8 cellular contexts compared by ENCODE assay signal in the genomic region with DNA sequence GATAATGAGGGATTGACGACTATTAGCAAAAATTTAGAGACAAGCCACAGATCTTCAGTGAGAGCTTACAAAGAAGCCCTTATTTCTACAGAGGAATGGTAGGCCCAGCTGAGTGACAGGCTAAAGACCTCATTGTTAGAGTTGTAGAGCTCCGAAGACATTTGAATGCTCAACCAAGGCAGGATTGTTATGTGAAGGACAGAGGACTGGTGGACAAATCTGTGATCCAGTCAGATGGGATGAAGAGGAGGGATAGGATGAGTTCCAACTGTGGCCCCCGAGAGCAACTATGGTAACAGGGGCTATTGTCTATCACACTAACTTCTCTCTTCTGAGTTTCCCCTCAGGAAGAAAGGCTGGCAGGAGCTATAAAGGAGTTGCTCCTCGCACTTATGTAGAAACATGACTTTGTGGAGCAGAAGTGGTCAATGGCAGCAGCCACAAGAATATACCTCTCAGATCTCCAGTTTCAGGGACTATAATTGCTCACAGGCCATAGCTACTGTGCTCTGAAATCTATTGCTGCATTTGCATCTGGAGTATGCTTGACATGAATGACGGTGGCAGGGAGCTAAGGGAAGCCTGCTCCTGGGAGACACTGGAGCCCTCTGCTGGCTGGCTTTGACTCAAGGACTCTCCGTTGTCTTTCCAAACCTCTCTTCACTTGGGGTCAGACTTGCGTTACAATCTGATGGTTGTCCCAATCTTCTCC. TPM values are rescaled to one million over a fixed set of nuclear protein-coding genes. Genes with fewer than 3 reads are reported as not detected.
A peak's percentile ranks its signal among the peaks of the same experiment; 100 is the strongest.
DNase-seq lines count a peak whose midpoint lies in the region; ATAC-seq and TF ChIP-seq lines count a peak whose summit lies in the region.

No MANE protein-coding gene starts in this region.

- peak; percentile 87 for TF ChIP-seq CTCF in epithelial cell of esophagus (IDR thresholded peaks at IDR 0.05; ENCODE audit: insufficient read depth, low read depth, low read length, missing control alignments)

- peak; percentile 36 for DNase-seq in DMS79 treated with DMSO at 0.1 percent for 48 hours (lab: John Stamatoyannopoulos, UW)
- no peak for DNase-seq in DMS79 (lab: John Stamatoyannopoulos, UW)
- peak; percentile 70 for DNase-seq in RPMI8226
- DNase-seq in epithelial cell of esophagus (ENCODE audit: low read depth): peak; percentile 75
- DNase-seq in myocyte (ENCODE audit: low read depth): peak; percentile 71

- no peak overlapping the region for H3K4me3 ChIP-seq in epithelial cell of esophagus (ENCODE audit: low read length)

- TF ChIP-seq EP300 in Ishikawa (IDR thresholded peaks at IDR 0.05; ENCODE audit: borderline replicate concordance): no peak

- TF ChIP-seq RAD21 in Ishikawa (IDR thresholded peaks at IDR 0.05; ENCODE audit: low read depth): peak; percentile 65

- ATAC-seq in GM19467 (IDR thresholded peaks at IDR 0.05; ENCODE audit: unreplicated experiment): no peak
- no peak for ATAC-seq in GM21576 (IDR thresholded peaks at IDR 0.05; ENCODE audit: unreplicated experiment)

TF ChIP-seq in Ishikawa, 13 proteins besides CTCF, POLR2A, EP300 and RAD21:
- no peak for TF ChIP-seq TAF1 (IDR thresholded peaks at IDR 0.05; ENCODE audit: low read depth)
- no peak for TF ChIP-seq TCF12 (IDR thresholded peaks at IDR 0.05; ENCODE audit: low read depth)
- TF ChIP-seq NFIC (IDR thresholded peaks at IDR 0.05): no peak
- TF ChIP-seq CREB1 (IDR thresholded peaks at IDR 0.05; ENCODE audit: low read depth): no peak
- TF ChIP-seq CEBPB (IDR thresholded peaks at IDR 0.05): no peak
- TF ChIP-seq, protein P1, sequence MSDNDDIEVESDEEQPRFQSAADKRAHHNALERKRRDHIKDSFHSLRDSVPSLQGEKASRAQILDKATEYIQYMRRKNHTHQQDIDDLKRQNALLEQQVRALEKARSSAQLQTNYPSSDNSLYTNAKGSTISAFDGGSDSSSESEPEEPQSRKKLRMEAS (IDR thresholded peaks at IDR 0.05): no peak
- no peak for TF ChIP-seq YY1 (IDR thresholded peaks at IDR 0.05; ENCODE audit: low read depth)
- no peak for TF ChIP-seq TEAD4 (IDR thresholded peaks at IDR 0.05)
- TF ChIP-seq, protein P2, sequence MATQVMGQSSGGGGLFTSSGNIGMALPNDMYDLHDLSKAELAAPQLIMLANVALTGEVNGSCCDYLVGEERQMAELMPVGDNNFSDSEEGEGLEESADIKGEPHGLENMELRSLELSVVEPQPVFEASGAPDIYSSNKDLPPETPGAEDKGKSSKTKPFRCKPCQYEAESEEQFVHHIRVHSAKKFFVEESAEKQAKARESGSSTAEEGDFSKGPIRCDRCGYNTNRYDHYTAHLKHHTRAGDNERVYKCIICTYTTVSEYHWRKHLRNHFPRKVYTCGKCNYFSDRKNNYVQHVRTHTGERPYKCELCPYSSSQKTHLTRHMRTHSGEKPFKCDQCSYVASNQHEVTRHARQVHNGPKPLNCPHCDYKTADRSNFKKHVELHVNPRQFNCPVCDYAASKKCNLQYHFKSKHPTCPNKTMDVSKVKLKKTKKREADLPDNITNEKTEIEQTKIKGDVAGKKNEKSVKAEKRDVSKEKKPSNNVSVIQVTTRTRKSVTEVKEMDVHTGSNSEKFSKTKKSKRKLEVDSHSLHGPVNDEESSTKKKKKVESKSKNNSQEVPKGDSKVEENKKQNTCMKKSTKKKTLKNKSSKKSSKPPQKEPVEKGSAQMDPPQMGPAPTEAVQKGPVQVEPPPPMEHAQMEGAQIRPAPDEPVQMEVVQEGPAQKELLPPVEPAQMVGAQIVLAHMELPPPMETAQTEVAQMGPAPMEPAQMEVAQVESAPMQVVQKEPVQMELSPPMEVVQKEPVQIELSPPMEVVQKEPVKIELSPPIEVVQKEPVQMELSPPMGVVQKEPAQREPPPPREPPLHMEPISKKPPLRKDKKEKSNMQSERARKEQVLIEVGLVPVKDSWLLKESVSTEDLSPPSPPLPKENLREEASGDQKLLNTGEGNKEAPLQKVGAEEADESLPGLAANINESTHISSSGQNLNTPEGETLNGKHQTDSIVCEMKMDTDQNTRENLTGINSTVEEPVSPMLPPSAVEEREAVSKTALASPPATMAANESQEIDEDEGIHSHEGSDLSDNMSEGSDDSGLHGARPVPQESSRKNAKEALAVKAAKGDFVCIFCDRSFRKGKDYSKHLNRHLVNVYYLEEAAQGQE (IDR thresholded peaks at IDR 0.05; ENCODE audit: low read depth): no peak
- TF ChIP-seq, protein P3, sequence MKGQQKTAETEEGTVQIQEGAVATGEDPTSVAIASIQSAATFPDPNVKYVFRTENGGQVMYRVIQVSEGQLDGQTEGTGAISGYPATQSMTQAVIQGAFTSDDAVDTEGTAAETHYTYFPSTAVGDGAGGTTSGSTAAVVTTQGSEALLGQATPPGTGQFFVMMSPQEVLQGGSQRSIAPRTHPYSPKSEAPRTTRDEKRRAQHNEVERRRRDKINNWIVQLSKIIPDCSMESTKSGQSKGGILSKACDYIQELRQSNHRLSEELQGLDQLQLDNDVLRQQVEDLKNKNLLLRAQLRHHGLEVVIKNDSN (IDR thresholded peaks at IDR 0.05): no peak
- TF ChIP-seq FOXM1 (IDR thresholded peaks at IDR 0.05; ENCODE audit: borderline replicate concordance, low read depth): no peak
- TF ChIP-seq EGR1 (IDR thresholded peaks at IDR 0.05): no peak
- no peak for TF ChIP-seq ZBTB7A (IDR thresholded peaks at IDR 0.05; ENCODE audit: low read depth)
TF ChIP-seq in Ishikawa: peak in this region for 0.

RNA-seq across cellular contexts. Expression of a gene that starts 50.3 kb away (rescaled TPM):
- total RNA-seq in myocyte: 8.0 and 8.8 TPM in 2 replicates
- 6.8 TPM for polyA plus RNA-seq in myocyte (2012)
